2 cellular contexts compared by ENCODE assay signal in genomic region chr17:81379523-81379942, GRCh38.
TF ChIP-seq lines count a peak whose summit lies in the region.

No MANE protein-coding gene starts in this region.

TF ChIP-seq in HCT116, 20 proteins besides CTCF, POLR2A, EP300 and RAD21:
- TF ChIP-seq SRF (IDR thresholded peaks at IDR 0.05; ENCODE audit: low read depth) = no peak
- TF ChIP-seq ZFX (IDR thresholded peaks at IDR 0.05) = peak; percentile 54; the same call in 1 of the 2 replicates
- no peak for TF ChIP-seq FOSL1 (IDR thresholded peaks at IDR 0.05; ENCODE audit: low read depth)
- no peak for TF ChIP-seq ELF1 (IDR thresholded peaks at IDR 0.05; ENCODE audit: borderline replicate concordance, low read depth)
- TF ChIP-seq TCF7L2 (IDR thresholded peaks at IDR 0.05; ENCODE audit: borderline replicate concordance, extremely low read depth, insufficient read depth, insufficient read length) = peak; percentile 42
- no peak for TF ChIP-seq ZBTB33 (IDR thresholded peaks at IDR 0.05; ENCODE audit: extremely low read depth, insufficient replicate concordance, low read length)
- no peak for TF ChIP-seq CEBPB (IDR thresholded peaks at IDR 0.05; ENCODE audit: low read depth)
- TF ChIP-seq EGR1 (IDR thresholded peaks at IDR 0.05; ENCODE audit: low read depth) = no peak
- TF ChIP-seq ATF3 (IDR thresholded peaks at IDR 0.05) = no peak
- TF ChIP-seq CBX3 (IDR thresholded peaks at IDR 0.05; ENCODE audit: low read depth) = no peak
- peak; percentile 77 for TF ChIP-seq YY1 (IDR thresholded peaks at IDR 0.05; ENCODE audit: extremely low read depth, insufficient replicate concordance, low read depth, low read length)
- TF ChIP-seq SP1 (IDR thresholded peaks at IDR 0.05; ENCODE audit: low read depth) = no peak
- TF ChIP-seq POLR2AphosphoS5 (IDR thresholded peaks at IDR 0.05; ENCODE audit: low read depth, low read length) = peak; percentile 99
- TF ChIP-seq SIN3A (IDR thresholded peaks at IDR 0.05; ENCODE audit: low read depth) = no peak
- TF ChIP-seq MAX (IDR thresholded peaks at IDR 0.05) = no peak; the same call in 1 of the 2 replicates
- no peak for TF ChIP-seq ZNF274 (IDR thresholded peaks at IDR 0.05; ENCODE audit: low read depth, low read length)
- no peak for TF ChIP-seq REST (IDR thresholded peaks at IDR 0.05; ENCODE audit: low read depth)

TF ChIP-seq in H1, 55 proteins besides CTCF, POLR2A, EP300 and RAD21:
- no peak for TF ChIP-seq BCL11A (IDR thresholded peaks at IDR 0.05; ENCODE audit: low read depth in 2 of 2, low read length in 2 of 2)
- TF ChIP-seq SUZ12 (IDR thresholded peaks at IDR 0.05; ENCODE audit: low read length) = no peak
- TF ChIP-seq KDM1A (IDR thresholded peaks at IDR 0.05; ENCODE audit: borderline replicate concordance, low read length) = no peak
- TF ChIP-seq SAP30 (IDR thresholded peaks at IDR 0.05; ENCODE audit: insufficient read depth, insufficient replicate concordance, low read length) = no peak
- TF ChIP-seq EGR1 (IDR thresholded peaks at IDR 0.05; ENCODE audit: borderline replicate concordance, low read depth, low read length) = no peak
- no peak for TF ChIP-seq NRF1 (IDR thresholded peaks at IDR 0.05; ENCODE audit: low read depth, low read length)
- no peak for TF ChIP-seq TAF7 (optimal IDR thresholded peaks at IDR 0.05; ENCODE audit: borderline replicate concordance, low read depth, low read length)
- no peak for TF ChIP-seq POU5F1 (IDR thresholded peaks at IDR 0.05; ENCODE audit: low read depth, low read length)
- no peak for TF ChIP-seq GTF2F1 (IDR thresholded peaks at IDR 0.05; ENCODE audit: borderline replicate concordance, low read depth, low read length)
- no peak for TF ChIP-seq JUND (IDR thresholded peaks at IDR 0.05; ENCODE audit: low read length)
- TF ChIP-seq EZH2 (IDR thresholded peaks at IDR 0.05; ENCODE audit: low read depth, low read length, severe bottlenecking) = no peak
- TF ChIP-seq E2F6 (IDR thresholded peaks at IDR 0.05) = no peak
- no peak for TF ChIP-seq ZNF274 (IDR thresholded peaks at IDR 0.05; ENCODE audit: borderline replicate concordance, extremely low read depth, low read length)
